ENCODE assay signal across 1 cellular context in genomic region chr11:110296226-110297081, GRCh38.
TF ChIP-seq lines count a peak whose summit lies in the region.

TSS of gene RDX (minus strand) at chr11:110296614. CDS start at chr11:110279692, 16,922 bp downstream.

TF ChIP-seq in K562, 482 proteins besides CTCF, POLR2A, EP300 and RAD21 (continued from another document):
- peak; percentile 4; the same call in 1 of the 2 replicates for TF ChIP-seq THAP12 (CRISPR knock-in tag; IDR thresholded peaks at IDR 0.05)
- no peak for TF ChIP-seq ATF3 (IDR thresholded peaks at IDR 0.05)
- no peak; the same call in 1 of the 2 replicates for TF ChIP-seq ATF3 (CRISPR knock-in tag; conservative IDR thresholded peaks at IDR 0.05)
- no peak for TF ChIP-seq CREB5 (CRISPR knock-in tag; IDR thresholded peaks at IDR 0.05)
- TF ChIP-seq ZNF407 (IDR thresholded peaks at IDR 0.05; ENCODE audit: low read depth), result no peak
- TF ChIP-seq NR0B1 (IDR thresholded peaks at IDR 0.05; ENCODE audit: partially characterized antibody), result no peak
- no peak for TF ChIP-seq GTF2A2 (tag; IDR thresholded peaks at IDR 0.05)
- TF ChIP-seq SIN3A (IDR thresholded peaks at IDR 0.05; ENCODE audit: borderline replicate concordance in 2 of 2, control insufficient read depth in 1 of 2, low read depth in 2 of 2, low read length in 2 of 2), result 0 out of 4 replicates have a peak, but pooled peaks of 1 of the 2 experiments have one; percentile 40
- no peak for TF ChIP-seq SMARCE1 (IDR thresholded peaks at IDR 0.05)
- no peak for TF ChIP-seq TSHZ1 (CRISPR knock-in tag; IDR thresholded peaks at IDR 0.05)
- no peak for TF ChIP-seq POLR2B (IDR thresholded peaks at IDR 0.05; ENCODE audit: low read depth, partially characterized antibody)
- TF ChIP-seq PTBP1 (IDR thresholded peaks at IDR 0.05; ENCODE audit: low read depth, low read length), result no peak
- no peak for TF ChIP-seq ILK (tag; IDR thresholded peaks at IDR 0.05; ENCODE audit: borderline replicate concordance, low read depth)
- TF ChIP-seq TBL1XR1 (IDR thresholded peaks at IDR 0.05; ENCODE audit: low read length in 2 of 2), result peak in 1 of 2 experiments; percentile 6; a peak in 1 of 4 replicates
- no peak for TF ChIP-seq DNMT1 (IDR thresholded peaks at IDR 0.05)
- no peak for TF ChIP-seq ZNF12 (CRISPR knock-in tag; IDR thresholded peaks at IDR 0.05)
- no peak for TF ChIP-seq JUNB (CRISPR knock-in tag; conservative IDR thresholded peaks at IDR 0.05)
- TF ChIP-seq ETV6 (IDR thresholded peaks at IDR 0.05; ENCODE audit: borderline replicate concordance in 1 of 2, low read depth in 2 of 2, low read length in 1 of 2), result no peak
- no peak for TF ChIP-seq ETV6 (CRISPR knock-in tag; IDR thresholded peaks at IDR 0.05; ENCODE audit: borderline replicate concordance)
- TF ChIP-seq ZNF197 (CRISPR knock-in tag; IDR thresholded peaks at IDR 0.05; ENCODE audit: low read depth), result no peak
- no peak for TF ChIP-seq SMARCA5 (IDR thresholded peaks at IDR 0.05)
- TF ChIP-seq GTF2B (IDR thresholded peaks at IDR 0.05; ENCODE audit: extremely low read depth, insufficient read length), result no peak
- no peak for TF ChIP-seq ZC3H8 (IDR thresholded peaks at IDR 0.05)
- TF ChIP-seq SETDB1 (IDR thresholded peaks at IDR 0.05; ENCODE audit: low read length), result no peak
- TF ChIP-seq MCM2 (IDR thresholded peaks at IDR 0.05; ENCODE audit: low read depth), result no peak
- no peak for TF ChIP-seq ZKSCAN3 (CRISPR knock-in tag; IDR thresholded peaks at IDR 0.05)
- TF ChIP-seq FOXK1 (CRISPR knock-in tag; IDR thresholded peaks at IDR 0.05; ENCODE audit: borderline replicate concordance), result no peak
TF ChIP-seq in K562: peak in this region for 78.
